Comparison of ENCODE assay signal across 8 cellular contexts in genomic region chr1:46303872-46304326, GRCh38. TPM values are rescaled to one million over a fixed set of nuclear protein-coding genes. Genes with fewer than 3 reads are reported as not detected.
DNase-seq lines count a peak whose midpoint lies in the region; ATAC-seq, FAIRE-seq and TF ChIP-seq lines count a peak whose summit lies in the region.

No MANE protein-coding gene starts in this region.

- 0 to 1% methylated on average over 14 of the region's 14 CpGs for WGBS in heart right ventricle, 2 donors
- WGBS in GM12878 (ENCODE audit: insufficient coverage, insufficient replicate concordance, low lambda C conversion rate, missing lambda C conversion rate): under 1% methylated on average over 14 of the region's 14 CpGs
- WGBS in lung, 2 donors: 0 to 1% methylated on average over 14 of the region's 14 CpGs

- no peak for TF ChIP-seq CTCF in heart right ventricle (IDR thresholded peaks at IDR 0.05)
- TF ChIP-seq CTCF in GM12878 (IDR thresholded peaks at IDR 0.05 in 2 of 3, conservative IDR thresholded peaks at IDR 0.05 in 1 of 3; ENCODE audit: control insufficient read depth in 2 of 3, extremely low read depth in 1 of 3, insufficient read depth in 1 of 3, low read depth in 3 of 3, low read length in 3 of 3): peak in 1 of 3 experiments; percentile 14; a peak in 1 of 6 replicates
- TF ChIP-seq CTCF in lung (IDR thresholded peaks at IDR 0.05; ENCODE audit: control extremely low read depth, extremely low read depth): no peak
- no peak for TF ChIP-seq CTCF in vagina (IDR thresholded peaks at IDR 0.05)

- H3K9me3 ChIP-seq in heart right ventricle (no peaks in the 10 kb centered on the region), GM12878 (replicated peaks; ENCODE audit: control insufficient read depth, insufficient read depth, low read length) (no peaks in the 10 kb centered on the region), lung (ENCODE audit: control insufficient read depth in 2 of 2, insufficient read depth in 1 of 2, low read length in 1 of 2) (no peaks in the 10 kb centered on the region), vagina (no peaks in the 10 kb centered on the region)

- H4K20me1 ChIP-seq in GM12878 (ENCODE audit: control insufficient read depth, insufficient read depth): peaks cover 3% of the 10 kb centered on the region; the same call in 1 of the 2 replicates

- no peak for TF ChIP-seq POLR2A in GM12878 (IDR thresholded peaks at IDR 0.05; ENCODE audit: low read depth, low read length)
- no peak for TF ChIP-seq POLR2A in vagina (IDR thresholded peaks at IDR 0.05)

- H3K79me2 ChIP-seq in GM12878 (ENCODE audit: control insufficient read depth, insufficient read depth, low read length): peaks cover 96% of the 10 kb centered on the region

- H3K27ac ChIP-seq in heart right ventricle (peak overlapping the region; percentile 95 to 99 (median 98)), GM12878 (ENCODE audit: control insufficient read depth, insufficient read depth) (peak overlapping the region; percentile 91), lung (ENCODE audit: low read depth in 1 of 2, low read length in 1 of 2) (peak overlapping the region; percentile 93 to 99), vagina (peak overlapping the region; percentile 98)

- RAD21 ChIA-PET in GM12878 (lab: Charles Lee; ENCODE audit: unreplicated experiment): interaction anchor here (1.1 to 3.6 kb wide), 10 partner anchors 13 to 119 kb away, joined by 3 to 49 read pairs (median 10); partner anchors contain the start of genes NSUN4 and RAD54L

- H3K4me3 ChIP-seq in heart right ventricle (peak overlapping the region; percentile 65 to 98 (median 90)), GM12878 (peak overlapping the region; percentile 98), lung (peak overlapping the region; percentile 68), vagina (peak overlapping the region; percentile 75 to 82)

- POLR2A ChIA-PET in GM12878 (lab: Charles Lee): interaction anchor here (0.6 to 3.9 kb wide), 12 partner anchors 9 to 504 kb away, joined by 3 to 45 read pairs (median 6); partner anchors contain the start of genes MOB3C, NSUN4 and RAD54L

- peaks cover 13 to 77% (median 72%) of the 10 kb centered on the region in 9 donors for H3K4me1 ChIP-seq in heart right ventricle
- peaks cover 15% of the 10 kb centered on the region for H3K4me1 ChIP-seq in GM12878 (ENCODE audit: control insufficient read depth, insufficient read depth, low read length)
- peaks cover 9 to 13% of the 10 kb centered on the region in 2 donors for H3K4me1 ChIP-seq in lung (ENCODE audit: control insufficient read depth in 2 of 2, insufficient read depth in 2 of 2, low read length in 2 of 2)
- H3K4me1 ChIP-seq in vagina: peaks cover 73% of the 10 kb centered on the region

- peak; percentile 12; the same call in 1 of the 2 replicates for TF ChIP-seq RAD21 in GM12878 (IDR thresholded peaks at IDR 0.05; ENCODE audit: insufficient read depth, low read depth, low read length)

- BruUV-seq in GM12878 (replicated peaks; lab: Mats Ljungman, UMichigan): TSS peak; percentile 89

- no peak for TF ChIP-seq EP300 in GM12878 (IDR thresholded peaks at IDR 0.05; ENCODE audit: borderline replicate concordance in 1 of 2, control insufficient read depth in 1 of 2, low read depth in 2 of 2, low read length in 2 of 2)

- H2AFZ ChIP-seq in GM12878 (ENCODE audit: control insufficient read depth, low read depth, low read length): peak overlapping the region; percentile 90

- ATAC-seq in heart right ventricle (peak in 1 of 8 donors; percentile 9), Right ventricle myocardium inferior (no peak), GM12878 (no peak), lung (ENCODE audit: insufficient read depth, low FRiP score) (no peak), GM21717 (IDR thresholded peaks at IDR 0.05; ENCODE audit: unreplicated experiment) (no peak), GM19452 (IDR thresholded peaks at IDR 0.05; ENCODE audit: unreplicated experiment) (no peak)

- SMC1A ChIA-PET in GM12878 (lab: Charles Lee; ENCODE audit: uncharacterized antibody, unreplicated experiment): interaction anchor here (0.6 to 2.9 kb wide), 10 partner anchors 11 to 59 kb away, joined by 3 to 30 read pairs (median 8); partner anchors contain the start of gene NSUN4

- FAIRE-seq in GM12878 (lab: Jason Lieb, UNC): no peak

- intact Hi-C loops in heart right ventricle (cut with DNase I) (loop anchor here in 7 of 10 donors (2.0 to 5.0 kb wide), 4 partner anchors 37 to 57 kb away; partner anchors contain the start of genes NSUN4 (in 7 of the 7) and RAD54L (in 3 of the 7)), Right ventricle myocardium inferior (cut with DNase I) (loop anchor here (1.0 to 2.0 kb wide), 2 partner anchors 36 to 57 kb away; partner anchors contain the start of genes NSUN4 and RAD54L), GM12878 (cut with micrococcal nuclease; ENCODE audit: unreplicated experiment) (loop anchor here (1.0 to 2.0 kb wide), 4 partner anchors 29 to 57 kb away; partner anchors contain the start of gene RAD54L), vagina (cut with DNase I) (loop anchor here (2.0 kb wide), 1 partner anchor 37 kb away; the partner anchor contains the start of gene NSUN4)

- H3K4me2 ChIP-seq in GM12878 (ENCODE audit: control insufficient read depth, insufficient read depth): peak overlapping the region; percentile 80

- DNase-seq in heart right ventricle (no peak), Right ventricle myocardium inferior (ENCODE audit: missing footprints) (no peak), GM12878 (ENCODE audit: low read depth, low spot score) (no peak), lung (ENCODE audit: low spot score) (no peak), vagina (ENCODE audit: extremely low spot score in 2 of 2) (no peak), NCI-H510A (lab: John Stamatoyannopoulos, UW) (no peak)

- in situ Hi-C loops in GM12878 (cut with MboI): loop anchor here (5.0 kb wide), 1 partner anchor 38 kb away; the partner anchor contains the start of gene NSUN4

- CTCF ChIA-PET in GM12878 (lab: Yijun Ruan, JAX): interaction anchor here (0.9 to 8.0 kb wide), 9 partner anchors 10 to 80 kb away, joined by 3 to 181 read pairs (median 6); partner anchors contain the start of gene NSUN4

- H3K36me3 ChIP-seq in heart right ventricle: peaks cover 0 to 22% (median 4%) of the 10 kb centered on the region in 9 donors
- H3K36me3 ChIP-seq in GM12878 (ENCODE audit: control insufficient read depth in 2 of 2, insufficient read depth in 2 of 2, low read length in 1 of 2): peaks cover 0 to 2% of the 10 kb centered on the region in 2 experiments; a peak in 2 of 4 replicates
- peaks cover 0 to 3% of the 10 kb centered on the region in 2 donors for H3K36me3 ChIP-seq in lung (ENCODE audit: control insufficient read depth in 2 of 2, insufficient read depth in 2 of 2, low read length in 2 of 2)
- H3K36me3 ChIP-seq in vagina: no peaks in the 10 kb centered on the region

- no peaks in the 10 kb centered on the region for H3K27me3 ChIP-seq in heart right ventricle
- no peaks in the 10 kb centered on the region for H3K27me3 ChIP-seq in GM12878 (replicated peaks in 1 of 2; ENCODE audit: control insufficient read depth in 2 of 2, insufficient read depth in 2 of 2, low read length in 1 of 2)
- no peaks in the 10 kb centered on the region for H3K27me3 ChIP-seq in lung (ENCODE audit: control insufficient read depth, insufficient read depth)
- no peaks in the 10 kb centered on the region for H3K27me3 ChIP-seq in vagina

- peak overlapping the region; percentile 94 for H3K9ac ChIP-seq in GM12878 (ENCODE audit: control insufficient read depth, insufficient read depth, low read length)

RNA-seq across cellular contexts. Expression of gene UQCRH, which starts 0.4 kb away (rescaled TPM):
- total RNA-seq in heart right ventricle (1,000 to 10,000 TPM in 5 of 10 donors, 100 to 1,000 TPM in 5; 759 to 1,195 (median 1,005) TPM), Right ventricle myocardium inferior (1,208 TPM), GM12878 (2014; rRNA removed) (522 and 625 TPM in 2 replicates), GM12878 (2014; rRNA removed; fragmentation: Illumina TruSeq; extraction: Trizol) (582 and 603 TPM in 2 replicates), GM12878 (2021) (363 and 392 TPM in 2 replicates), lung (100 to 1,000 TPM; 159 to 311 TPM), vagina (175 TPM)
- polyA plus RNA-seq in heart right ventricle (1,000 to 10,000 TPM in 1 of 2 donors, 100 to 1,000 TPM in 1; 819 to 1,588 TPM), GM12878 (2011; rRNA removed) (1,782 and 2,485 TPM in 2 replicates), GM12878 (2014; fragmentation: Illumina TruSeq; extraction: Trizol) (612 and 665 TPM in 2 replicates), GM12878 (2014; fragmentation: Nextera tagmentation; extraction: Ambion mirVana) (1,000 to 10,000 TPM; 1,451 to 1,539 TPM), GM12878 (2014; rRNA removed) (516 and 647 TPM in 2 replicates), GM12878 (2016; fragmentation: Nextera tagmentation; extraction: Ambion mirVana) (100 to 1,000 TPM; 574 to 652 TPM), lung (100 to 1,000 TPM; 297 to 400 TPM)
- 169 and 182 TPM in 2 replicates for total RNA-seq in GM12878 (2013; cell fraction: nucleolus; rRNA removed)
- 2,257 TPM for polyA plus RNA-seq in GM12878 (2011; ENCODE audit: low read depth)
- polyA plus RNA-seq in GM12878 (2011; cell fraction: cytosol; rRNA removed): 682 and 1,244 TPM in 2 replicates
- polyA plus RNA-seq in GM12878 (2011; cell fraction: nucleus; rRNA removed): 369 and 418 TPM in 2 replicates
- 583 and 710 TPM in 2 replicates for polyA plus RNA-seq in GM12878 (2012)
- polyA minus RNA-seq in GM12878 (2011; rRNA and poly(A)+ RNA removed): 164 and 195 TPM in 2 replicates
- polyA minus RNA-seq in GM12878 (2011; cell fraction: cytosol; rRNA and poly(A)+ RNA removed): 98.8 and 102 TPM in 2 replicates
- polyA minus RNA-seq in GM12878 (2011; cell fraction: nucleus; rRNA and poly(A)+ RNA removed): 46.1 and 63.4 TPM in 2 replicates

RNA-seq across cellular contexts. Expression of gene LRRC41, which starts 0.5 kb away (rescaled TPM):
- total RNA-seq in heart right ventricle (10 to 100 TPM; 36.7 to 52.5 (median 43.6) TPM), Right ventricle myocardium inferior (35.8 TPM), GM12878 (2014; rRNA removed) (62.7 and 65.7 TPM in 2 replicates), GM12878 (2014; rRNA removed; fragmentation: Illumina TruSeq; extraction: Trizol) (35.1 and 36.3 TPM in 2 replicates), GM12878 (2021) (56.7 and 57.7 TPM in 2 replicates), lung (10 to 100 TPM; 61.6 to 63.0 TPM), vagina (58.4 TPM)
- polyA plus RNA-seq in heart right ventricle (10 to 100 TPM; 15.4 to 23.1 TPM), GM12878 (2011; rRNA removed) (25.3 and 43.3 TPM in 2 replicates), GM12878 (2014; fragmentation: Illumina TruSeq; extraction: Trizol) (18.5 and 40.1 TPM in 2 replicates), GM12878 (2014; fragmentation: Nextera tagmentation; extraction: Ambion mirVana) (10 to 100 TPM; 12.0 to 12.6 TPM), GM12878 (2014; rRNA removed) (53.8 and 55.6 TPM in 2 replicates), GM12878 (2016; fragmentation: Nextera tagmentation; extraction: Ambion mirVana) (10 to 100 TPM; 67.3 to 79.9 TPM), lung (10 to 100 TPM; 21.6 to 38.9 TPM)
- 65.4 and 65.5 TPM in 2 replicates for total RNA-seq in GM12878 (2013; cell fraction: nucleolus; rRNA removed)
- 25.2 TPM for polyA plus RNA-seq in GM12878 (2011; ENCODE audit: low read depth)
- 50.6 and 56.7 TPM in 2 replicates for polyA plus RNA-seq in GM12878 (2011; cell fraction: cytosol; rRNA removed)
- polyA plus RNA-seq in GM12878 (2011; cell fraction: nucleus; rRNA removed): 62.8 and 70.9 TPM in 2 replicates
- polyA plus RNA-seq in GM12878 (2012): 42.1 and 42.9 TPM in 2 replicates
- 40.8 and 80.5 TPM in 2 replicates for polyA minus RNA-seq in GM12878 (2011; rRNA and poly(A)+ RNA removed)
- 29.5 TPM in 2 replicates for polyA minus RNA-seq in GM12878 (2011; cell fraction: cytosol; rRNA and poly(A)+ RNA removed)
- 21.6 and 34.4 TPM in 2 replicates for polyA minus RNA-seq in GM12878 (2011; cell fraction: nucleus; rRNA and poly(A)+ RNA removed)

RNA-seq across cellular contexts. Expression of gene NSUN4, which starts 36.7 kb away (rescaled TPM):
- total RNA-seq in heart right ventricle: 10 to 100 TPM; 12.5 to 18.7 (median 16.5) TPM
- polyA plus RNA-seq in heart right ventricle: 1 to 10 TPM; 9.6 to 9.9 TPM
- total RNA-seq in Right ventricle myocardium inferior: 14.0 TPM
- 114 and 121 TPM in 2 replicates for total RNA-seq in GM12878 (2013; cell fraction: nucleolus; rRNA removed)
- total RNA-seq in GM12878 (2014; rRNA removed): 27.7 and 31.0 TPM in 2 replicates
- 24.9 and 25.3 TPM in 2 replicates for total RNA-seq in GM12878 (2014; rRNA removed; fragmentation: Illumina TruSeq; extraction: Trizol)
- total RNA-seq in GM12878 (2021): 31.4 and 31.8 TPM in 2 replicates
- 22.0 TPM for polyA plus RNA-seq in GM12878 (2011; ENCODE audit: low read depth)
- polyA plus RNA-seq in GM12878 (2011; rRNA removed): 62.7 and 80.2 TPM in 2 replicates
- 88.7 and 90.7 TPM in 2 replicates for polyA plus RNA-seq in GM12878 (2011; cell fraction: cytosol; rRNA removed)
- polyA plus RNA-seq in GM12878 (2011; cell fraction: nucleus; rRNA removed): 59.9 and 67.7 TPM in 2 replicates
- polyA plus RNA-seq in GM12878 (2012): 20.9 and 28.7 TPM in 2 replicates
- polyA plus RNA-seq in GM12878 (2014; fragmentation: Illumina TruSeq; extraction: Trizol): 24.4 and 31.1 TPM in 2 replicates
- 10 to 100 TPM; 22.1 to 26.6 TPM for polyA plus RNA-seq in GM12878 (2014; fragmentation: Nextera tagmentation; extraction: Ambion mirVana)
- polyA plus RNA-seq in GM12878 (2014; rRNA removed): 30.1 and 36.0 TPM in 2 replicates
- polyA plus RNA-seq in GM12878 (2016; fragmentation: Nextera tagmentation; extraction: Ambion mirVana): 10 to 100 TPM; 25.4 to 29.2 TPM
- 170 and 217 TPM in 2 replicates for polyA minus RNA-seq in GM12878 (2011; rRNA and poly(A)+ RNA removed)
- polyA minus RNA-seq in GM12878 (2011; cell fraction: cytosol; rRNA and poly(A)+ RNA removed): 23.7 and 23.9 TPM in 2 replicates
- 38.7 and 43.4 TPM in 2 replicates for polyA minus RNA-seq in GM12878 (2011; cell fraction: nucleus; rRNA and poly(A)+ RNA removed)
- total RNA-seq in lung: 10 to 100 TPM; 28.9 to 29.3 TPM
- polyA plus RNA-seq in lung: 10 to 100 TPM; 11.2 to 17.8 TPM
- total RNA-seq in vagina: 21.4 TPM

RNA-seq across cellular contexts. Expression of gene RAD54L, which starts 56.3 kb away (rescaled TPM):
- total RNA-seq in heart right ventricle (1 to 10 TPM in 3 of 10 donors, under 1 TPM in 6, not detected in 1; 0.42 to 2.8 (median 0.68) TPM), Right ventricle myocardium inferior (0.73 TPM), GM12878 (2014; rRNA removed) (15.8 TPM in 2 replicates), GM12878 (2014; rRNA removed; fragmentation: Illumina TruSeq; extraction: Trizol) (12.4 and 12.9 TPM in 2 replicates), GM12878 (2021) (34.0 and 34.7 TPM in 2 replicates), lung (1 to 10 TPM; 2.1 to 2.2 TPM), vagina (8.1 TPM)
- polyA plus RNA-seq in heart right ventricle (1 to 10 TPM in 1 of 2 donors, under 1 TPM in 1; 0.35 to 1.0 TPM), GM12878 (2011; rRNA removed) (8.9 and 17.6 TPM in 2 replicates), GM12878 (2014; fragmentation: Illumina TruSeq; extraction: Trizol) (26.5 and 35.5 TPM in 2 replicates), GM12878 (2014; fragmentation: Nextera tagmentation; extraction: Ambion mirVana) (10 to 100 TPM; 15.8 to 26.1 TPM), GM12878 (2014; rRNA removed) (21.1 and 24.5 TPM in 2 replicates), GM12878 (2016; fragmentation: Nextera tagmentation; extraction: Ambion mirVana) (10 to 100 TPM; 51.5 to 54.2 TPM), lung (1 to 10 TPM in 1 of 2 donors, under 1 TPM in 1; 0.72 to 2.0 TPM)
- total RNA-seq in GM12878 (2013; cell fraction: nucleolus; rRNA removed): 15.3 and 17.4 TPM in 2 replicates
- polyA plus RNA-seq in GM12878 (2011; ENCODE audit: low read depth): 7.4 TPM
- 24.1 and 27.9 TPM in 2 replicates for polyA plus RNA-seq in GM12878 (2011; cell fraction: cytosol; rRNA removed)
- 86.4 and 103 TPM in 2 replicates for polyA plus RNA-seq in GM12878 (2011; cell fraction: nucleus; rRNA removed)
- polyA plus RNA-seq in GM12878 (2012): 10.6 and 18.3 TPM in 2 replicates
- polyA minus RNA-seq in GM12878 (2011; rRNA and poly(A)+ RNA removed): 20.2 and 21.9 TPM in 2 replicates
- 11.0 and 11.6 TPM in 2 replicates for polyA minus RNA-seq in GM12878 (2011; cell fraction: cytosol; rRNA and poly(A)+ RNA removed)
- polyA minus RNA-seq in GM12878 (2011; cell fraction: nucleus; rRNA and poly(A)+ RNA removed): 9.6 and 19.3 TPM in 2 replicates
